Comparison of ENCODE assay signal across 24 cellular contexts in genomic region chr16:50653056-50653455, GRCh38. TPM values are rescaled to one million over a fixed set of nuclear protein-coding genes. Genes with fewer than 3 reads are reported as not detected.
"Had no signal": no experiment of that assay in that cellular context is flagged by ENCODE, and none has a peak within 500 bp of the region (broad histone marks: within the 10 kb centered on the region; RNA-seq: fewer than 3 reads in every experiment).

No MANE protein-coding gene starts in this region.

- H3K4me1 ChIP-seq: esophagus muscularis mucosa, gastrocnemius medialis, heart right ventricle, testis, tibial nerve had no signal

- H3K9me3 ChIP-seq: esophagus muscularis mucosa, gastrocnemius medialis, mucosa of descending colon, pancreas, testis, tibial nerve had no signal

- H3K4me3 ChIP-seq: esophagus muscularis mucosa, gastrocnemius medialis, heart right ventricle, mucosa of descending colon, pancreas, smooth muscle cell, tibial nerve had no signal

- H3K36me3 ChIP-seq: gastrocnemius medialis, heart right ventricle, pancreas had no signal

- H3K9me3 Mint-ChIP-seq: naive thymus-derived CD8-positive, alpha-beta T cell had no signal

- H3K4me2 ChIP-seq: smooth muscle cell had no signal

- H3K4me3 Mint-ChIP-seq: naive thymus-derived CD8-positive, alpha-beta T cell; stimulated activated memory B cell treated with anti-CD40 and anti-IgM and Interleukin-4, amounts not matched to agents 10 μg/mL and 1 μg/mL and 100 μg/mL, for 72 hours; stimulated activated naive CD8-positive, alpha-beta T cell treated with anti-CD3 and anti-CD28 coated beads, Interleukin-15, Interleukin-2, amounts not matched to agents 100 ng/mL and 50 ng/mL, for 24 hours had no signal

- H3K27me3 Mint-ChIP-seq: naive thymus-derived CD8-positive, alpha-beta T cell; stimulated activated naive CD8-positive, alpha-beta T cell treated with anti-CD3 and anti-CD28 coated beads, Interleukin-15, Interleukin-2, amounts not matched to agents 100 ng/mL and 50 ng/mL, for 24 hours had no signal

- H3K27ac Mint-ChIP-seq: naive thymus-derived CD8-positive, alpha-beta T cell; stimulated activated memory B cell treated with anti-CD40 and anti-IgM and Interleukin-4, amounts not matched to agents 10 μg/mL and 1 μg/mL and 100 μg/mL, for 72 hours; stimulated activated naive CD8-positive, alpha-beta T cell treated with anti-CD3 and anti-CD28 coated beads, Interleukin-15, Interleukin-2, amounts not matched to agents 100 ng/mL and 50 ng/mL, for 24 hours had no signal

- H3K27ac ChIP-seq: epithelial cell of prostate, esophagus muscularis mucosa, gastrocnemius medialis, heart right ventricle, pancreas, testis, tibial nerve had no signal

- H3K27me3 ChIP-seq: esophagus muscularis mucosa, gastrocnemius medialis, pancreas, testis, tibial nerve had no signal

- ATAC-seq: gastrocnemius medialis; heart right ventricle; left lobe of liver; mucosa of descending colon; naive thymus-derived CD8-positive, alpha-beta T cell; right cardiac atrium; stimulated activated memory B cell treated with anti-CD40 and anti-IgM and Interleukin-4, amounts not matched to agents 10 μg/mL and 1 μg/mL and 100 μg/mL, for 72 hours had no signal

- FAIRE-seq: islet of Langerhans, pancreas had no signal

- DNase-seq: effector memory CD4-positive, alpha-beta T cell; gastrocnemius medialis; heart right ventricle; hypothalamus; kidney glomerular epithelial cell; mammary epithelial cell; mucosa of descending colon; naive thymus-derived CD8-positive, alpha-beta T cell; nucleus accumbens; stimulated activated CD4-positive, alpha-beta T cell treated with anti-CD3 and anti-CD28 coated beads, Interleukin-4, amount 100 ng/mL, for 1 hour; testis had no signal

- H3K4me1 Mint-ChIP-seq: stimulated activated memory B cell treated with anti-CD40 and anti-IgM and Interleukin-4, amounts not matched to agents 10 μg/mL and 1 μg/mL and 100 μg/mL, for 72 hours had no signal

RNA-seq across cellular contexts. Expression of gene SNX20, which starts 28.1 kb away (rescaled TPM):
- total RNA-seq: fibroblast of villous mesenchyme, mammary epithelial cell, progenitor cell of endocrine pancreas, smooth muscle cell had no signal
- polyA plus RNA-seq: mammary epithelial cell, neural cell, smooth muscle cell had no signal

RNA-seq across cellular contexts. Expression of gene NOD2, which starts 40.4 kb away (rescaled TPM):
- total RNA-seq: fibroblast of villous mesenchyme, progenitor cell of endocrine pancreas had no signal
- polyA plus RNA-seq: neural cell, smooth muscle cell had no signal
